Comparison of ENCODE assay signal across 3 cellular contexts in genomic region chr10:132923384-132923783, GRCh38. TPM values are rescaled to one million over a fixed set of nuclear protein-coding genes. Genes with fewer than 3 reads are reported as not detected.
"Had no signal": no experiment of that assay in that cellular context is flagged by ENCODE, and none has a peak within 500 bp of the region (broad histone marks: within the 10 kb centered on the region; RNA-seq: fewer than 3 reads in every experiment).

No MANE protein-coding gene starts in this region.

RNA-seq across cellular contexts. Expression of gene CFAP46, which starts 19.0 kb away (rescaled TPM):
- total RNA-seq: mesenteric fat pad, myocyte had no signal
- polyA plus RNA-seq: mammary epithelial cell had no signal
